ENCODE assay signal across 18 cellular contexts in the genomic region with DNA sequence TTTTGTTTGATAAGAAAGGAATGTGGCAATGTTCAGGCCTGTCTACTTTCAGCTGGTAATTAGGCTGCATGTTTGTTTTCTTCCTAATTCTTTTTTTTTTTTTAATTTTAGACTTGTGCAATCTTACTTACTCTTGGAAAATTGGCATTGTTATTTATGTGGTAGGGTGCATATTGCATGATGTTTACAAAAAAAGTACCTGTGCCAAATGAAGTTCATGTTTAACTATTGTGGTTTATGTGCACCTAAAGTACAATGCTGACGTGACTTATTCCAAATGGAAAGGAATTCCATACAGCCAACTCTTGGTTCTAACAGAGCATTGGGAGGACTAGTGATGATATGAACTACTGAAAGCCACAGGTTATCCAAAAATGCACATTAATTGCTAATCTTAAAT. TPM values are rescaled to one million over a fixed set of nuclear protein-coding genes. Genes with fewer than 3 reads are reported as not detected.
A peak's percentile ranks its signal among the peaks of the same experiment; 100 is the strongest.
DNase-seq lines count a peak whose midpoint lies in the region; ATAC-seq, FAIRE-seq and TF ChIP-seq lines count a peak whose summit lies in the region.
"Had no signal": no experiment of that assay in that cellular context is flagged by ENCODE, and none has a peak within 500 bp of the region (broad histone marks: within the 10 kb centered on the region; RNA-seq: fewer than 3 reads in every experiment).

No MANE protein-coding gene starts in this region.

- H4K12ac ChIP-seq in trophoblast cell (ENCODE audit: low read depth, low read length): no peak overlapping the region

- no peak overlapping the region for H2AK5ac ChIP-seq in trophoblast cell (ENCODE audit: low read length)

- no peak overlapping the region for H2AFZ ChIP-seq in trophoblast cell (ENCODE audit: insufficient read depth, low read length, poor library complexity)

- no peak overlapping the region for H3K4me3 ChIP-seq in dorsolateral prefrontal cortex
- H3K4me3 ChIP-seq in trophoblast cell (ENCODE audit: low read depth, low read length): no peak overlapping the region
- H3K4me3 ChIP-seq: A549, GM12878, K562 had no signal

- no peak overlapping the region for H3K27ac ChIP-seq in dorsolateral prefrontal cortex
- H3K27ac ChIP-seq in trophoblast cell (ENCODE audit: low read depth, low read length): no peak overlapping the region
- H3K27ac ChIP-seq: A549, HL-60 had no signal

- no CpG with 5 or more reads among the region's 1 CpG for WGBS in trophoblast cell (ENCODE audit: extremely low coverage, insufficient coverage, insufficient read length)

- no peak overlapping the region for H3K14ac ChIP-seq in trophoblast cell (ENCODE audit: low read length)

- ATAC-seq in HG03378 (IDR thresholded peaks at IDR 0.05; ENCODE audit: unreplicated experiment): no peak
- ATAC-seq: A549, GM12878, HCT116, K562 had no signal

- TF ChIP-seq CTCF in Calu3 (IDR thresholded peaks at IDR 0.05; ENCODE audit: unreplicated experiment) (no peak), dorsolateral prefrontal cortex (IDR thresholded peaks at IDR 0.05 in 54 of 56, conservative IDR thresholded peaks at IDR 0.05 in 2 of 56; ENCODE audit: low read depth in 1 of 56, partially characterized antibody in 56 of 56) (no peak)

- no peaks in the 10 kb centered on the region for H3K27me3 Mint-ChIP-seq in Calu3 (ENCODE audit: unreplicated experiment)
- H3K27me3 Mint-ChIP-seq: CD8-positive, alpha-beta memory T cell had no signal

- DNase-seq in Calu3 (no peak), RCC 7860 (ENCODE audit: low spot score) (no peak), fibroblast of gingiva (ENCODE audit: low read depth) (peak; percentile 12), renal cortical epithelial cell (ENCODE audit: low read depth) (peak; percentile 91), dorsolateral prefrontal cortex (no peak), trophoblast cell (no peak)
- DNase-seq: Caco-2; CD8-positive, alpha-beta memory T cell; DMS 273 treated with DMSO at 0.1 percent for 48 hours had no signal

- no peak overlapping the region for H3K23ac ChIP-seq in trophoblast cell (ENCODE audit: low read length)

- no TSS peak for BruUV-seq in Calu3 (replicated peaks; lab: Mats Ljungman, UMichigan)

- H2BK5ac ChIP-seq in trophoblast cell (ENCODE audit: low read depth, low read length, poor library complexity): no peak overlapping the region

- H3K9ac ChIP-seq in trophoblast cell (ENCODE audit: low read length): no peak overlapping the region

- no peak overlapping the region for H2BK12ac ChIP-seq in trophoblast cell (ENCODE audit: low read length)

- no peak overlapping the region for H3K4me2 ChIP-seq in trophoblast cell (ENCODE audit: low read length)
- H3K4me2 ChIP-seq: A549 had no signal

- no peaks in the 10 kb centered on the region for H3K9me3 Mint-ChIP-seq in Calu3 (ENCODE audit: low read depth, unreplicated experiment)

- intact Hi-C loops in Calu3 (cut with micrococcal nuclease; ENCODE audit: unreplicated experiment) (loop anchor here (2.0 kb wide), 1 partner anchor 19 kb away; no protein-coding TSS in a partner anchor), dorsolateral prefrontal cortex (cut with DNase I) (no loop called here)

- H3K18ac ChIP-seq in trophoblast cell (ENCODE audit: low read length): no peak overlapping the region

- H3K36me3 ChIP-seq in trophoblast cell (ENCODE audit: control insufficient read depth in 1 of 2, insufficient read depth in 2 of 2, low read length in 2 of 2): no peaks in the 10 kb centered on the region

- CTCF ChIA-PET in Calu3 (lab: Charles Lee): interaction anchor here (0.7 kb wide), 1 partner anchor 325 kb away, joined by 3 read pairs; no protein-coding TSS in a partner anchor

- no peaks in the 10 kb centered on the region for H3K79me1 ChIP-seq in trophoblast cell (ENCODE audit: low read length)

- no peak overlapping the region for H4K91ac ChIP-seq in trophoblast cell (ENCODE audit: low read depth, low read length)

- peaks cover 15% of the 10 kb centered on the region for H3K4me1 Mint-ChIP-seq in Calu3 (ENCODE audit: low read depth, unreplicated experiment)
- H3K4me1 Mint-ChIP-seq: CD14-positive monocyte; CD8-positive, alpha-beta memory T cell had no signal

- H3K27me3 ChIP-seq in dorsolateral prefrontal cortex: no peaks in the 10 kb centered on the region
- no peaks in the 10 kb centered on the region for H3K27me3 ChIP-seq in trophoblast cell (ENCODE audit: insufficient read depth, low read length)

- H2BK120ac ChIP-seq in trophoblast cell (ENCODE audit: insufficient read depth, low read length, poor library complexity): no peak overlapping the region

- FAIRE-seq in RCC 7860 (lab: Jason Lieb, UNC): peak; percentile 79
- FAIRE-seq: A549, GM12878, H1, K562 had no signal

- no peaks in the 10 kb centered on the region for H3K4me1 ChIP-seq in trophoblast cell (ENCODE audit: control insufficient read depth in 1 of 2, insufficient read depth in 2 of 2, low read length in 2 of 2)
- H3K4me1 ChIP-seq: A549, Caco-2 had no signal

- H3K4ac ChIP-seq in trophoblast cell (ENCODE audit: low read depth, low read length): no peak overlapping the region

- H3K79me2 ChIP-seq in trophoblast cell (ENCODE audit: control insufficient read depth, insufficient read depth, low read length, poor library complexity): no peaks in the 10 kb centered on the region

- no peak overlapping the region for H4K8ac ChIP-seq in trophoblast cell (ENCODE audit: low read depth, low read length)

- peak overlapping the region; percentile 58 for H3K27ac Mint-ChIP-seq in Calu3 (ENCODE audit: unreplicated experiment)
- H3K27ac Mint-ChIP-seq: CD14-positive monocyte; CD8-positive, alpha-beta memory T cell had no signal

- no peak overlapping the region for H3K4me3 Mint-ChIP-seq in Calu3 (ENCODE audit: low read depth, unreplicated experiment)
- H3K4me3 Mint-ChIP-seq: CD14-positive monocyte; CD8-positive, alpha-beta memory T cell had no signal

- H3K9me3 ChIP-seq in trophoblast cell (ENCODE audit: insufficient read depth, low read depth, low read length): no peaks in the 10 kb centered on the region
- H3K9me3 ChIP-seq: A549, Caco-2 had no signal

- H3K36me3 Mint-ChIP-seq in Calu3 (ENCODE audit: insufficient read depth, unreplicated experiment): no peaks in the 10 kb centered on the region
- H3K36me3 Mint-ChIP-seq: CD14-positive monocyte; CD8-positive, alpha-beta memory T cell had no signal

RNA-seq across cellular contexts. Expression of gene KCNK2, which starts 51.0 kb away (rescaled TPM):
- total RNA-seq in Calu3 (2022) (0.47 and 1.1 TPM in 2 replicates), renal cortical epithelial cell (0.25 TPM in 1 of 2 replicates, not detected in the other), dorsolateral prefrontal cortex (10 to 100 TPM in 65 of 120 experiments, 1 to 10 TPM in 55; 4.7 to 19.6 (median 10.4) TPM)
- 0.03 TPM in 1 of 2 replicates, not detected in the other for polyA plus RNA-seq in trophoblast cell (2013)
- total RNA-seq: CD8-positive, alpha-beta memory T cell; G401 had no signal
- polyA plus RNA-seq: CD14-positive monocyte; CD8-positive, alpha-beta memory T cell had no signal

Comparison
In these comparisons a context has a peak if more than half of its experiments do, and no peak if none do; other contexts are left out.
1. DNase-seq: peak in fibroblast of gingiva (single experiment) and renal cortical epithelial cell (single experiment); none in Calu3 (single experiment), RCC 7860 (single experiment), dorsolateral prefrontal cortex (0 of 10) and trophoblast cell (0 of 2).